ENCODE assay signal across 1 cellular context in genomic region chr3:194749631-194750271, GRCh38.
A peak's percentile ranks its signal among the peaks of the same experiment; 100 is the strongest.
TF ChIP-seq lines count a peak whose summit lies in the region.

No MANE protein-coding gene starts in this region.

TF ChIP-seq in HepG2, 621 proteins besides CTCF, POLR2A, EP300 and RAD21 (continued from another document and continues in another):
- TF ChIP-seq POGZ (CRISPR knock-in tag; IDR thresholded peaks at IDR 0.05) (no peak; the same call in 1 of the 2 replicates), GABPA (IDR thresholded peaks at IDR 0.05; ENCODE audit: low read depth, low read length) (no peak), GABPA (CRISPR knock-in tag; IDR thresholded peaks at IDR 0.05; ENCODE audit: low read depth) (peak; percentile 46; the same call in 1 of the 2 replicates), MED13 (CRISPR knock-in tag; IDR thresholded peaks at IDR 0.05) (no peak), ZNF543 (CRISPR knock-in tag; IDR thresholded peaks at IDR 0.05) (peak; percentile 44; the same call in 1 of the 2 replicates), ATM (IDR thresholded peaks at IDR 0.05; ENCODE audit: borderline replicate concordance) (no peak), ZNF691 (CRISPR knock-in tag; IDR thresholded peaks at IDR 0.05; ENCODE audit: borderline replicate concordance, low read depth) (peak; percentile 51; the same call in 1 of the 2 replicates), ZBTB38 (CRISPR knock-in tag; IDR thresholded peaks at IDR 0.05) (peak; percentile 83; the same call in 1 of the 2 replicates), HBP1 (CRISPR knock-in tag; IDR thresholded peaks at IDR 0.05; ENCODE audit: low read depth) (0 out of 2 replicates have a peak, but pooled peaks have one; percentile 69), ZNF10 (CRISPR knock-in tag; IDR thresholded peaks at IDR 0.05; ENCODE audit: borderline replicate concordance, low read depth) (no peak), ZBTB7A (CRISPR knock-in tag; IDR thresholded peaks at IDR 0.05) (no peak), STAT5B (CRISPR knock-in tag; IDR thresholded peaks at IDR 0.05) (0 out of 2 replicates have a peak, but pooled peaks have one; percentile 76), ATF7 (IDR thresholded peaks at IDR 0.05) (no peak), ATF7 (CRISPR knock-in tag; IDR thresholded peaks at IDR 0.05) (no peak), MYC (CRISPR knock-in tag; IDR thresholded peaks at IDR 0.05; ENCODE audit: borderline replicate concordance) (peak; percentile 71), AKNA (CRISPR knock-in tag; IDR thresholded peaks at IDR 0.05; ENCODE audit: borderline replicate concordance) (no peak), DPF2 (CRISPR knock-in tag; IDR thresholded peaks at IDR 0.05; ENCODE audit: borderline replicate concordance, low read depth) (0 out of 2 replicates have a peak, but pooled peaks have one; percentile 44), ZNF329 (CRISPR knock-in tag; IDR thresholded peaks at IDR 0.05; ENCODE audit: low read depth) (peak; percentile 53; the same call in 1 of the 2 replicates), E2F1 (CRISPR knock-in tag; IDR thresholded peaks at IDR 0.05) (no peak), RORA (CRISPR knock-in tag; IDR thresholded peaks at IDR 0.05) (no peak), RCOR2 (CRISPR knock-in tag; IDR thresholded peaks at IDR 0.05) (peak; percentile 61; the same call in 1 of the 2 replicates), ZNF484 (CRISPR knock-in tag; IDR thresholded peaks at IDR 0.05; ENCODE audit: borderline replicate concordance, low read depth) (no peak), NONO (IDR thresholded peaks at IDR 0.05) (no peak), NONO (CRISPR knock-in tag; conservative IDR thresholded peaks at IDR 0.05) (peak; percentile 38; the same call in 1 of the 2 replicates), MIER3 (CRISPR knock-in tag; IDR thresholded peaks at IDR 0.05; ENCODE audit: borderline replicate concordance) (peak; percentile 95; the same call in 1 of the 2 replicates), PLRG1 (conservative IDR thresholded peaks at IDR 0.05) (no peak), TSC22D2 (CRISPR knock-in tag; IDR thresholded peaks at IDR 0.05; ENCODE audit: borderline replicate concordance) (no peak), ZNF614 (CRISPR knock-in tag; IDR thresholded peaks at IDR 0.05; ENCODE audit: borderline replicate concordance) (peak; percentile 86; the same call in 1 of the 2 replicates), NCOA1 (CRISPR knock-in tag; IDR thresholded peaks at IDR 0.05) (no peak), ZFX (CRISPR knock-in tag; IDR thresholded peaks at IDR 0.05; ENCODE audit: low read depth) (peak; percentile 58), ZNF839 (CRISPR knock-in tag; IDR thresholded peaks at IDR 0.05; ENCODE audit: borderline replicate concordance) (no peak), TFAP4 (IDR thresholded peaks at IDR 0.05; ENCODE audit: borderline replicate concordance, low read depth) (peak; percentile 97), MTA3 (CRISPR knock-in tag; IDR thresholded peaks at IDR 0.05) (no peak), SP140L (CRISPR knock-in tag; IDR thresholded peaks at IDR 0.05; ENCODE audit: borderline replicate concordance) (no peak), SAFB2 (CRISPR knock-in tag; IDR thresholded peaks at IDR 0.05; ENCODE audit: borderline replicate concordance, low read depth) (no peak), ZFP62 (CRISPR knock-in tag; IDR thresholded peaks at IDR 0.05) (no peak), SP5 (CRISPR knock-in tag; IDR thresholded peaks at IDR 0.05; ENCODE audit: borderline replicate concordance, low read depth) (no peak), TAF15 (IDR thresholded peaks at IDR 0.05; ENCODE audit: low read depth, low read length, poor library complexity, severe bottlenecking) (no peak), ZNF547 (CRISPR knock-in tag; IDR thresholded peaks at IDR 0.05) (peak; percentile 52; the same call in 1 of the 2 replicates), ZNF501 (CRISPR knock-in tag; IDR thresholded peaks at IDR 0.05) (peak; percentile 64; the same call in 1 of the 2 replicates), GZF1 (CRISPR knock-in tag; IDR thresholded peaks at IDR 0.05) (no peak), PRMT3 (CRISPR knock-in tag; IDR thresholded peaks at IDR 0.05; ENCODE audit: borderline replicate concordance, low read depth) (no peak), PBX2 (CRISPR knock-in tag; IDR thresholded peaks at IDR 0.05) (0 out of 2 replicates have a peak, but pooled peaks have one; percentile 59), ZNF317 (CRISPR knock-in tag; IDR thresholded peaks at IDR 0.05) (no peak), ZNF296 (CRISPR knock-in tag; conservative IDR thresholded peaks at IDR 0.05) (0 out of 2 replicates have a peak, but pooled peaks have one; percentile 68), ZNF432 (CRISPR knock-in tag; IDR thresholded peaks at IDR 0.05; ENCODE audit: borderline replicate concordance) (no peak), ZNF496 (CRISPR knock-in tag; IDR thresholded peaks at IDR 0.05; ENCODE audit: insufficient replicate concordance) (no peak), NCOA2 (CRISPR knock-in tag; IDR thresholded peaks at IDR 0.05) (peak; percentile 94), THAP7 (CRISPR knock-in tag; IDR thresholded peaks at IDR 0.05) (no peak), FOXC1 (CRISPR knock-in tag; IDR thresholded peaks at IDR 0.05; ENCODE audit: borderline replicate concordance) (peak; percentile 60; the same call in 1 of the 2 replicates), ZNF331 (CRISPR knock-in tag; IDR thresholded peaks at IDR 0.05) (peak; percentile 51; the same call in 1 of the 2 replicates), HNF1A (IDR thresholded peaks at IDR 0.05; ENCODE audit: low read depth) (peak; percentile 39; the same call in 1 of the 2 replicates), HNF1A (CRISPR knock-in tag; IDR thresholded peaks at IDR 0.05; ENCODE audit: borderline replicate concordance) (peak; percentile 53; the same call in 1 of the 2 replicates), ZBTB43 (CRISPR knock-in tag; conservative IDR thresholded peaks at IDR 0.05) (peak; percentile 98)
